ENCODE assay signal across 15 cellular contexts in genomic region chr1:48127735-48128685, GRCh38.
A peak's percentile ranks its signal among the peaks of the same experiment; 100 is the strongest.
DNase-seq lines count a peak whose midpoint lies in the region; ATAC-seq and TF ChIP-seq lines count a peak whose summit lies in the region.
"Had no signal": no experiment of that assay in that cellular context is flagged by ENCODE, and none has a peak within 500 bp of the region (broad histone marks: within the 10 kb centered on the region; RNA-seq: fewer than 3 reads in every experiment).

No MANE protein-coding gene starts in this region.

- H4K8ac ChIP-seq in mesendoderm (ENCODE audit: low read depth, low read length) = no peak overlapping the region

- H3K4me1 ChIP-seq in mesendoderm (ENCODE audit: control insufficient read depth, low read depth, low read length) = no peaks in the 10 kb centered on the region
- no peaks in the 10 kb centered on the region for H3K4me1 ChIP-seq in gastroesophageal sphincter
- no peaks in the 10 kb centered on the region for H3K4me1 ChIP-seq in GM23248 (ENCODE audit: insufficient read depth)
- H3K4me1 ChIP-seq: A549, BLaER1, Caco-2 had no signal

- H2AK5ac ChIP-seq in mesendoderm (ENCODE audit: low read length) = no peak overlapping the region

- H3K9ac ChIP-seq in mesendoderm (ENCODE audit: low read length) (no peak overlapping the region), GM23248 (no peak overlapping the region)
- H3K9ac ChIP-seq: BLaER1 had no signal

- in situ Hi-C loops in GM23248 (cut with MboI) = no loop called here

- peak overlapping the region; percentile 23 for H3K27ac ChIP-seq in epithelial cell of prostate
- H3K27ac ChIP-seq in mesendoderm (ENCODE audit: low read depth, low read length) = no peak overlapping the region
- no peak overlapping the region for H3K27ac ChIP-seq in gastroesophageal sphincter
- H3K27ac ChIP-seq in GM23248 = no peak overlapping the region
- H3K27ac ChIP-seq: A549, BLaER1 had no signal

- H3K36me3 ChIP-seq in mesendoderm (ENCODE audit: control insufficient read depth, insufficient read depth, low read length) = no peaks in the 10 kb centered on the region
- no peaks in the 10 kb centered on the region for H3K36me3 ChIP-seq in gastroesophageal sphincter
- no peaks in the 10 kb centered on the region for H3K36me3 ChIP-seq in GM23248 (ENCODE audit: low read depth)
- H3K36me3 ChIP-seq: BLaER1 had no signal

- H3K79me1 ChIP-seq in mesendoderm (ENCODE audit: low read length) = no peaks in the 10 kb centered on the region

- no peak overlapping the region for H3K4me2 ChIP-seq in mesendoderm (ENCODE audit: low read length)
- H3K4me2 ChIP-seq in GM23248 (ENCODE audit: unreplicated experiment) = no peak overlapping the region
- H3K4me2 ChIP-seq: A549, BLaER1, GM23338 had no signal

- H3K27me3 ChIP-seq in mesendoderm (ENCODE audit: insufficient read depth, low read length, poor library complexity) = no peaks in the 10 kb centered on the region
- H3K27me3 ChIP-seq in gastroesophageal sphincter = no peaks in the 10 kb centered on the region
- 0 out of 2 replicates have a peak, but pooled peaks cover 2% of the 10 kb centered on the region for H3K27me3 ChIP-seq in GM23248 (replicated peaks; ENCODE audit: insufficient read depth)
- H3K27me3 ChIP-seq: BLaER1 had no signal

- H2BK5ac ChIP-seq in mesendoderm (ENCODE audit: low read length) = no peak overlapping the region

- H3K9me3 ChIP-seq in gastroesophageal sphincter (no peaks in the 10 kb centered on the region), GM23248 (ENCODE audit: low read depth) (no peaks in the 10 kb centered on the region)
- H3K9me3 ChIP-seq: A549, BLaER1, Caco-2 had no signal

- H3K79me2 ChIP-seq in mesendoderm (ENCODE audit: control insufficient read depth, insufficient read depth, low read length) (no peaks in the 10 kb centered on the region), GM23248 (ENCODE audit: insufficient read depth) (no peaks in the 10 kb centered on the region)

- no peak for TF ChIP-seq CTCF in gastroesophageal sphincter (IDR thresholded peaks at IDR 0.05)

- no peak for TF ChIP-seq EP300 in gastroesophageal sphincter (IDR thresholded peaks at IDR 0.05)

- WGBS in mesendoderm (ENCODE audit: extremely low coverage, insufficient coverage, low lambda C conversion rate) = no CpG with 5 or more reads among the region's 5 CpGs
- 69 to 92% methylated on average over 4 to 5 of the region's 5 CpGs for WGBS in gastroesophageal sphincter (ENCODE audit: low coverage in 1 of 2), 2 donors
- WGBS in GM23248 (ENCODE audit: low coverage in 1 of 2, low lambda C conversion rate in 2 of 2, missing lambda C conversion rate in 2 of 2), 2 experiments = 21 to 22% methylated on average over 5 of the region's 5 CpGs

- H3K56ac ChIP-seq in mesendoderm (ENCODE audit: low read length) = no peak overlapping the region

- no peak overlapping the region for H3K18ac ChIP-seq in mesendoderm (ENCODE audit: low read length)

- H2BK15ac ChIP-seq in mesendoderm (replicated peaks; ENCODE audit: low read depth) = no peak overlapping the region

- H3K23ac ChIP-seq in mesendoderm (ENCODE audit: low read length) = no peak overlapping the region

- TF ChIP-seq POLR2A in gastroesophageal sphincter (IDR thresholded peaks at IDR 0.05) = no peak

- no peak for ATAC-seq in gastroesophageal sphincter
- ATAC-seq: A549, GM23338 had no signal

- H3K9me2 ChIP-seq in GM23248 (ENCODE audit: insufficient read depth) = no peaks in the 10 kb centered on the region

- H3K4me3 ChIP-seq in mesendoderm (ENCODE audit: low read length) = no peak overlapping the region
- H3K4me3 ChIP-seq in gastroesophageal sphincter = no peak overlapping the region
- no peak overlapping the region for H3K4me3 ChIP-seq in GM23248
- H3K4me3 ChIP-seq: A549, BLaER1, GM23338 had no signal

- H2AFZ ChIP-seq in GM23248 = no peak overlapping the region
- H2AFZ ChIP-seq: GM23338 had no signal

- peak; percentile 28 for DNase-seq in RKO (ENCODE audit: low spot score)
- peak; percentile 8 for DNase-seq in amniotic epithelial cell (ENCODE audit: low read depth)
- DNase-seq in epithelial cell of prostate (ENCODE audit: low read depth, low spot score) = peak; percentile 84
- DNase-seq in mesendoderm = peak; percentile 6
- no peak for DNase-seq in GM23248
- DNase-seq in NCI-H446 (lab: John Stamatoyannopoulos, UW) = no peak
- DNase-seq: AML-193; Caco-2; CD8-positive, alpha-beta memory T cell; H7; IMR-90 had no signal

- no peak overlapping the region for H4K5ac ChIP-seq in mesendoderm (ENCODE audit: low read length)

- H4K20me1 ChIP-seq in GM23248 (ENCODE audit: insufficient read depth) = no peaks in the 10 kb centered on the region
- H4K20me1 ChIP-seq: BLaER1 had no signal

- no peak overlapping the region for H3K4ac ChIP-seq in mesendoderm (ENCODE audit: low read depth, low read length)

- H3F3A ChIP-seq in GM23248 (ENCODE audit: insufficient read depth) = no peaks in the 10 kb centered on the region

- no peak overlapping the region for H2BK120ac ChIP-seq in mesendoderm (ENCODE audit: low read depth, low read length)

Comparison
In these comparisons a context has a peak if more than half of its experiments do, and no peak if none do; other contexts are left out.
1. DNase-seq: peak in RKO (single experiment), amniotic epithelial cell (single experiment), epithelial cell of prostate (single experiment) and mesendoderm (single experiment); none in GM23248 (single experiment) and NCI-H446 (0 of 2).